In the genomic region with DNA sequence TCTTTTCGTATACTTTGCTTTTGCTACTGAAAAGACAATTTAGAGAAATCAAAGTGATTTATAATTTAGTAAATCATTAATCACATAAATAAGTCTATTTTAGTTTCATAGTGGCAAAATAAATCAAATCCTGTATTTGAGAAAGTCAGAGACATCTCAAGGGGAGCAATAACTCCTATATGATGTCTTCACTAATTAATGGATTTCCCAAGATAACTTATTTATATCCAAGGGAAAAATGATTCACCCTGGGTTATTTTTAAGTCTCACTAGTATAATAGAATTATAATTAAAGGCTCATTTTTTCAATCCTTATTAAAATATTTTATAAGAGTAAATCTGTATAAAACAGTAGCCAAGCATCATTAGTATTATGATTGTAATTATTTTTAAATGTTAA, we compare ENCODE assay signal across 27 cellular contexts.
"Had no signal": no experiment of that assay in that cellular context is flagged by ENCODE, and none has a peak within 500 bp of the region (broad histone marks: within the 10 kb centered on the region; RNA-seq: fewer than 3 reads in every experiment).

No MANE protein-coding gene starts in this region.

- H3K4me1 ChIP-seq: stomach, suprapubic skin, testis, thyroid gland, tibial artery, tibial nerve, transverse colon, upper lobe of left lung, upper lobe of right lung, uterus, vagina had no signal

- DNase-seq: stimulated activated CD4-positive, alpha-beta T cell treated with anti-CD3 and anti-CD28 coated beads, Interleukin-2, amount 100 ng/mL, for 48 hours; stimulated activated CD4-positive, alpha-beta T cell treated with anti-CD3 and anti-CD28 coated beads, Interleukin-4, amount 100 ng/mL, for 1 hour; stimulated activated CD4-positive, alpha-beta T cell treated with anti-CD3 and anti-CD28 coated beads, Interleukin-4, amount 100 ng/mL, for 24 hours; stimulated activated CD4-positive, alpha-beta T cell treated with anti-CD3 and anti-CD28 coated beads, Interleukin-4, amount 100 ng/mL, for 4 hours; stimulated activated CD8-positive, alpha-beta memory T cell treated with anti-CD3 and anti-CD28 coated beads, Interleukin-4, amount 100 ng/mL, for 48 hours; stimulated activated naive B cell treated with anti-CD40 and anti-IgM and Interleukin-4, amounts not matched to agents 10 μg/mL and 1 μg/mL and 100 μg/mL, for 72 hours; stimulated activated naive CD4-positive, alpha-beta T cell; stimulated activated naive CD4-positive, alpha-beta T cell treated with Interleukin-2 at 50 U/mL for 16 hours; stimulated activated naive CD8-positive, alpha-beta T cell treated with anti-CD3 and anti-CD28 coated beads, Interleukin-15, amount 100 ng/mL, for 72 hours; stimulated activated naive CD8-positive, alpha-beta T cell treated with anti-CD3 and anti-CD28 coated beads, Interleukin-15, Interleukin-2, amounts not matched to agents 100 U/mL and 50 U/mL, for 24 hours; stomach; substantia nigra; testis; thyroid gland; tibial artery; transverse colon; trophoblast cell; upper lobe of left lung; upper lobe of right lung; uterus had no signal

- FAIRE-seq: urothelium cell line had no signal

- ATAC-seq: stimulated activated effector memory CD8-positive, alpha-beta T cell treated with anti-CD3 and anti-CD28 coated beads, Interleukin-12 subunit alpha, Interleukin-12 subunit beta, amount 100 ng/mL, for 72 hours; stimulated activated memory B cell treated with anti-CD40 and anti-IgM and Interleukin-4, amounts not matched to agents 10 μg/mL and 1 μg/mL and 100 μg/mL, for 72 hours; stimulated activated naive B cell treated with anti-CD40 and anti-IgM and Interleukin-4, amounts not matched to agents 10 μg/mL and 1 μg/mL and 100 μg/mL, for 72 hours; stimulated activated naive CD8-positive, alpha-beta T cell treated with anti-CD3 and anti-CD28 coated beads, Interleukin-15, amount 100 ng/mL, for 72 hours; stimulated activated naive CD8-positive, alpha-beta T cell treated with anti-CD3 and anti-CD28 coated beads, Interleukin-15, Interleukin-2, amounts not matched to agents 100 U/mL and 50 U/mL, for 24 hours; upper lobe of right lung had no signal

- H3K27me3 ChIP-seq: stomach, suprapubic skin, testis, thyroid gland, tibial artery, tibial nerve, transverse colon, upper lobe of left lung, upper lobe of right lung, uterus, vagina had no signal

- H3K9me3 ChIP-seq: suprapubic skin, testis, thoracic aorta, thyroid gland, tibial artery, tibial nerve, transverse colon, upper lobe of right lung, uterus, vagina had no signal

- H3K36me3 ChIP-seq: stomach, suprapubic skin, thoracic aorta, thyroid gland, tibial artery, tibial nerve, transverse colon, upper lobe of left lung, upper lobe of right lung, vagina had no signal

- H3K4me3 ChIP-seq: stomach, suprapubic skin, testis, thoracic aorta, thyroid gland, tibial artery, tibial nerve, transverse colon, upper lobe of left lung, upper lobe of right lung, uterus, vagina had no signal

- H3K27ac ChIP-seq: stomach, suprapubic skin, testis, thoracic aorta, thyroid gland, tibial artery, tibial nerve, transverse colon, upper lobe of left lung, upper lobe of right lung, uterus, vagina had no signal
